Comparison of ENCODE assay signal across 1 cellular context in genomic region chr11:65593518-65594414, GRCh38.
A peak's percentile ranks its signal among the peaks of the same experiment; 100 is the strongest.
TF ChIP-seq lines count a peak whose summit lies in the region.

No MANE protein-coding gene starts in this region.

TF ChIP-seq in GM12878, 131 proteins besides CTCF, POLR2A, EP300 and RAD21:
- TF ChIP-seq CBX5 (IDR thresholded peaks at IDR 0.05; ENCODE audit: low read depth) (no peak), ASH2L (IDR thresholded peaks at IDR 0.05; ENCODE audit: borderline replicate concordance, low read depth) (no peak), POU2F2 (IDR thresholded peaks at IDR 0.05; ENCODE audit: borderline replicate concordance, low read depth, low read length) (peak; percentile 10; the same call in 1 of the 3 replicates), ZBED1 (IDR thresholded peaks at IDR 0.05; ENCODE audit: borderline replicate concordance) (0 out of 2 replicates have a peak, but pooled peaks have one; percentile 14), IKZF2 (IDR thresholded peaks at IDR 0.05) (no peak), PML (IDR thresholded peaks at IDR 0.05; ENCODE audit: low read length) (peak; percentile 72; the same call in 1 of the 2 replicates), EGR1 (IDR thresholded peaks at IDR 0.05; ENCODE audit: borderline replicate concordance in 1 of 2, low read depth in 2 of 2, low read length in 2 of 2) (0 out of 3 replicates have a peak, but pooled peaks of 1 of the 2 experiments have one; percentile 8), DPF2 (IDR thresholded peaks at IDR 0.05) (0 out of 2 replicates have a peak, but pooled peaks have one; percentile 13), SMC3 (IDR thresholded peaks at IDR 0.05; ENCODE audit: borderline replicate concordance, low read length) (peak; percentile 68), YY1 (IDR thresholded peaks at IDR 0.05; ENCODE audit: low read depth, low read length) (0 out of 2 replicates have a peak, but pooled peaks have one; percentile 34), CREB1 (IDR thresholded peaks at IDR 0.05; ENCODE audit: low read depth) (0 out of 2 replicates have a peak, but pooled peaks have one; percentile 14), ZBTB33 (IDR thresholded peaks at IDR 0.05) (0 out of 2 replicates have a peak, but pooled peaks have one; percentile 30)
TF ChIP-seq in GM12878: peak in this region for 9.
